In the genomic region with DNA sequence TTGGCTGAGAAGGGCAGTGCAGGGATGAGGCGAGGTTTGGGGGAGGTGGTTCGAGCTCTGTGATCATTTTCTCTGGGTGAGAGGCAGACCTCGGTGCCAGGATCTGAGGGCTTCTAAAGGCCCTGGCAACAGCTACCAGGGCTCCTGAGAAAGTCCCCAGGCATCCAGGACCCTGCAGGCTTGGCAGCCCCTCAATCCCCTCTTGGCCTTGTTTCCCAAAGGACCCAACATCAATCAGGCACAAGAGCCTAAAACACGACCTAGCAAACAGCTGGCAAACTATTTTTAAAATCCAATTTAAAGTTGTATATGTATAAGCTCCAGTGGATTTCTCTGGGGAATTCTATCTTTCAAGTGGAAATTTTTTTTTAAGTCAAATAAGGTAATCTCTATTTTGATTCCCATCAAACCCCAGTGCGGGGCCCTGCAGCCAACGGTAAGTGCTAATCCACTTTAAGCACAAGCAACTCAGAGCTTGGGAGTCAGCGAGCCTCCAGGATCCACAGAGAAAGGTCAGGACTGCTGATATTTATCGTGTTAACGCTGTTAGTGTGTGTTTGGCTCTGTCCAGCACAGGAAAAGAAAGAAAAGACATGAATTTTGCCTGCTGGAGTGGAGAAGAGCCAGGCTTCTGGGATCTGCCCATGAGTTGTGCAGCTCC, we compare ENCODE assay signal across 2 cellular contexts.
TF ChIP-seq lines count a peak whose summit lies in the region.

No MANE protein-coding gene starts in this region.

TF ChIP-seq in GM23338, 12 proteins besides CTCF, POLR2A, EP300 and RAD21:
- no peak for TF ChIP-seq EZH2 (IDR thresholded peaks at IDR 0.05; ENCODE audit: low read depth, unreplicated experiment)
- TF ChIP-seq, protein P1, sequence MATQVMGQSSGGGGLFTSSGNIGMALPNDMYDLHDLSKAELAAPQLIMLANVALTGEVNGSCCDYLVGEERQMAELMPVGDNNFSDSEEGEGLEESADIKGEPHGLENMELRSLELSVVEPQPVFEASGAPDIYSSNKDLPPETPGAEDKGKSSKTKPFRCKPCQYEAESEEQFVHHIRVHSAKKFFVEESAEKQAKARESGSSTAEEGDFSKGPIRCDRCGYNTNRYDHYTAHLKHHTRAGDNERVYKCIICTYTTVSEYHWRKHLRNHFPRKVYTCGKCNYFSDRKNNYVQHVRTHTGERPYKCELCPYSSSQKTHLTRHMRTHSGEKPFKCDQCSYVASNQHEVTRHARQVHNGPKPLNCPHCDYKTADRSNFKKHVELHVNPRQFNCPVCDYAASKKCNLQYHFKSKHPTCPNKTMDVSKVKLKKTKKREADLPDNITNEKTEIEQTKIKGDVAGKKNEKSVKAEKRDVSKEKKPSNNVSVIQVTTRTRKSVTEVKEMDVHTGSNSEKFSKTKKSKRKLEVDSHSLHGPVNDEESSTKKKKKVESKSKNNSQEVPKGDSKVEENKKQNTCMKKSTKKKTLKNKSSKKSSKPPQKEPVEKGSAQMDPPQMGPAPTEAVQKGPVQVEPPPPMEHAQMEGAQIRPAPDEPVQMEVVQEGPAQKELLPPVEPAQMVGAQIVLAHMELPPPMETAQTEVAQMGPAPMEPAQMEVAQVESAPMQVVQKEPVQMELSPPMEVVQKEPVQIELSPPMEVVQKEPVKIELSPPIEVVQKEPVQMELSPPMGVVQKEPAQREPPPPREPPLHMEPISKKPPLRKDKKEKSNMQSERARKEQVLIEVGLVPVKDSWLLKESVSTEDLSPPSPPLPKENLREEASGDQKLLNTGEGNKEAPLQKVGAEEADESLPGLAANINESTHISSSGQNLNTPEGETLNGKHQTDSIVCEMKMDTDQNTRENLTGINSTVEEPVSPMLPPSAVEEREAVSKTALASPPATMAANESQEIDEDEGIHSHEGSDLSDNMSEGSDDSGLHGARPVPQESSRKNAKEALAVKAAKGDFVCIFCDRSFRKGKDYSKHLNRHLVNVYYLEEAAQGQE (IDR thresholded peaks at IDR 0.05; ENCODE audit: unreplicated experiment), result peak; percentile 44

TF ChIP-seq in WTC11, 78 proteins besides CTCF, POLR2A, EP300 and RAD21:
- TF ChIP-seq CREB1 (CRISPR knock-in tag; IDR thresholded peaks at IDR 0.05), result no peak
- TF ChIP-seq SP1 (CRISPR knock-in tag; conservative IDR thresholded peaks at IDR 0.05), result no peak
- TF ChIP-seq, protein P2, sequence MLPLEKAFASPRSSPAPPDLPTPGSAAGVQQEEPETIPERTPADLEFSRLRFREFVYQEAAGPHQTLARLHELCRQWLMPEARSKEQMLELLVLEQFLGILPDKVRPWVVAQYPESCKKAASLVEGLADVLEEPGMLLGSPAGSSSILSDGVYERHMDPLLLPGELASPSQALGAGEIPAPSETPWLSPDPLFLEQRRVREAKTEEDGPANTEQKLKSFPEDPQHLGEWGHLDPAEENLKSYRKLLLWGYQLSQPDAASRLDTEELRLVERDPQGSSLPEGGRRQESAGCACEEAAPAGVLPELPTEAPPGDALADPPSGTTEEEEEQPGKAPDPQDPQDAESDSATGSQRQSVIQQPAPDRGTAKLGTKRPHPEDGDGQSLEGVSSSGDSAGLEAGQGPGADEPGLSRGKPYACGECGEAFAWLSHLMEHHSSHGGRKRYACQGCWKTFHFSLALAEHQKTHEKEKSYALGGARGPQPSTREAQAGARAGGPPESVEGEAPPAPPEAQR (CRISPR knock-in tag; IDR thresholded peaks at IDR 0.05), result no peak
- TF ChIP-seq, protein P3, sequence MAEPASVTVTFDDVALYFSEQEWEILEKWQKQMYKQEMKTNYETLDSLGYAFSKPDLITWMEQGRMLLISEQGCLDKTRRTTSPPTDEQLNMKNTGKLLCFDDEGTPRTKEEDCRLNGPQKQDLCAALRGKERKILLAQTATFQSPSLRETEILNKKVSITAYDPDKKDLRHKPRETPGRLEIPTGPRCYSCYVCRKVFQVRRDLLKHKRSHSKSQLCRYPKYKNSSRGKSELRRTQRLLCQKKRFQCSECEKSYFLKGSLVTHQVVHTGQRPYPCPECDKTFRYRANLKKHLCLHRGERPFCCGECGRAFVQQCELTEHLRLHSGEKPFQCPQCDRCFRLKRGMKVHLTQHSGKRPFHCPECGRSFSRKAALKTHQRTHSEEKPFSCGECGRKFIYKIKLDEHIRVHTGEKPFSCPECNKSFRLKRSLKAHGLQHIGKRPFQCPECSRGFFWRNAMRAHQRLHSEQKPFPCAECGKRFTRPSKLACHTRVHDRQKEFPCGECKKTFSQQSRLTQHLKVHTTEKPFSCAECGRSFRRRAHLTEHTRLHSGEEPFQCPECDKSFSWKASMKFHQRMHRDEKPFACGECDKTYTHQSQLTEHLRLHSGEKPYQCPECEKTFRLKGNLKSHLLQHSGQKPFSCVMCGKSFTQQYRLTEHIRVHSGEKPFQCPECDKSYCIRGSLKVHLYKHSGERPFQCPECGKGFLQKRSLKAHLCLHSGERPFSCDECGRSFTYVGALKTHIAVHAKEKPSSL (CRISPR knock-in tag; conservative IDR thresholded peaks at IDR 0.05), result no peak
- no peak for TF ChIP-seq ZNF671 (CRISPR knock-in tag; IDR thresholded peaks at IDR 0.05)
- TF ChIP-seq, protein P4, sequence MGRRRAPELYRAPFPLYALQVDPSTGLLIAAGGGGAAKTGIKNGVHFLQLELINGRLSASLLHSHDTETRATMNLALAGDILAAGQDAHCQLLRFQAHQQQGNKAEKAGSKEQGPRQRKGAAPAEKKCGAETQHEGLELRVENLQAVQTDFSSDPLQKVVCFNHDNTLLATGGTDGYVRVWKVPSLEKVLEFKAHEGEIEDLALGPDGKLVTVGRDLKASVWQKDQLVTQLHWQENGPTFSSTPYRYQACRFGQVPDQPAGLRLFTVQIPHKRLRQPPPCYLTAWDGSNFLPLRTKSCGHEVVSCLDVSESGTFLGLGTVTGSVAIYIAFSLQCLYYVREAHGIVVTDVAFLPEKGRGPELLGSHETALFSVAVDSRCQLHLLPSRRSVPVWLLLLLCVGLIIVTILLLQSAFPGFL (CRISPR knock-in tag; IDR thresholded peaks at IDR 0.05; ENCODE audit: borderline replicate concordance), result no peak
- TF ChIP-seq, protein P5, sequence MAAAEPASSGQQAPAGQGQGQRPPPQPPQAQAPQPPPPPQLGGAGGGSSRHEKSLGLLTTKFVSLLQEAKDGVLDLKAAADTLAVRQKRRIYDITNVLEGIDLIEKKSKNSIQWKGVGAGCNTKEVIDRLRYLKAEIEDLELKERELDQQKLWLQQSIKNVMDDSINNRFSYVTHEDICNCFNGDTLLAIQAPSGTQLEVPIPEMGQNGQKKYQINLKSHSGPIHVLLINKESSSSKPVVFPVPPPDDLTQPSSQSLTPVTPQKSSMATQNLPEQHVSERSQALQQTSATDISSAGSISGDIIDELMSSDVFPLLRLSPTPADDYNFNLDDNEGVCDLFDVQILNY (CRISPR knock-in tag; IDR thresholded peaks at IDR 0.05), result no peak
- no peak for TF ChIP-seq SOX15 (CRISPR knock-in tag; IDR thresholded peaks at IDR 0.05)
- TF ChIP-seq GABPB1 (CRISPR knock-in tag; IDR thresholded peaks at IDR 0.05), result no peak
- TF ChIP-seq SMAD4 (CRISPR knock-in tag; IDR thresholded peaks at IDR 0.05), result no peak
- no peak for TF ChIP-seq TEAD1 (CRISPR knock-in tag; IDR thresholded peaks at IDR 0.05)
- TF ChIP-seq, protein P6, sequence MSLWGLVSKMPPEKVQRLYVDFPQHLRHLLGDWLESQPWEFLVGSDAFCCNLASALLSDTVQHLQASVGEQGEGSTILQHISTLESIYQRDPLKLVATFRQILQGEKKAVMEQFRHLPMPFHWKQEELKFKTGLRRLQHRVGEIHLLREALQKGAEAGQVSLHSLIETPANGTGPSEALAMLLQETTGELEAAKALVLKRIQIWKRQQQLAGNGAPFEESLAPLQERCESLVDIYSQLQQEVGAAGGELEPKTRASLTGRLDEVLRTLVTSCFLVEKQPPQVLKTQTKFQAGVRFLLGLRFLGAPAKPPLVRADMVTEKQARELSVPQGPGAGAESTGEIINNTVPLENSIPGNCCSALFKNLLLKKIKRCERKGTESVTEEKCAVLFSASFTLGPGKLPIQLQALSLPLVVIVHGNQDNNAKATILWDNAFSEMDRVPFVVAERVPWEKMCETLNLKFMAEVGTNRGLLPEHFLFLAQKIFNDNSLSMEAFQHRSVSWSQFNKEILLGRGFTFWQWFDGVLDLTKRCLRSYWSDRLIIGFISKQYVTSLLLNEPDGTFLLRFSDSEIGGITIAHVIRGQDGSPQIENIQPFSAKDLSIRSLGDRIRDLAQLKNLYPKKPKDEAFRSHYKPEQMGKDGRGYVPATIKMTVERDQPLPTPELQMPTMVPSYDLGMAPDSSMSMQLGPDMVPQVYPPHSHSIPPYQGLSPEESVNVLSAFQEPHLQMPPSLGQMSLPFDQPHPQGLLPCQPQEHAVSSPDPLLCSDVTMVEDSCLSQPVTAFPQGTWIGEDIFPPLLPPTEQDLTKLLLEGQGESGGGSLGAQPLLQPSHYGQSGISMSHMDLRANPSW (CRISPR knock-in tag; conservative IDR thresholded peaks at IDR 0.05; ENCODE audit: low read depth), result no peak
- TF ChIP-seq JAZF1 (CRISPR knock-in tag; IDR thresholded peaks at IDR 0.05), result no peak
